31 cellular contexts compared by ENCODE assay signal in genomic region chr13:101985321-101985720, GRCh38.
DNase-seq lines count a peak whose midpoint lies in the region; ATAC-seq, FAIRE-seq and TF ChIP-seq lines count a peak whose summit lies in the region.
"Had no signal": no experiment of that assay in that cellular context is flagged by ENCODE, and none has a peak within 500 bp of the region (broad histone marks: within the 10 kb centered on the region; RNA-seq: fewer than 3 reads in every experiment).

No MANE protein-coding gene starts in this region.

- BruUV-seq in A673 (replicated peaks; lab: Mats Ljungman, UMichigan), result no TSS peak

- WGBS in adrenal gland, 4 donors, result 58 to 65% (median 61%) methylated on average over 3 of the region's 3 CpGs

- H3K27me3 Mint-ChIP-seq in HFFc6 (ENCODE audit: insufficient read depth), result no peaks in the 10 kb centered on the region; the same call in 1 of the 2 replicates
- H3K27me3 Mint-ChIP-seq: activated CD8-positive, alpha-beta memory T cell treated with anti-CD3 and anti-CD28 coated beads, Interleukin-2, amount 10 ng/mL, durations not matched to agents 7 days and 5 days; B cell had no signal

- POLR2A ChIA-PET in A673 (lab: Charles Lee; ENCODE audit: low non-redundant PET), result no interaction called here

- TF ChIP-seq POLR2A in adrenal gland (IDR thresholded peaks at IDR 0.05), result no peak

- peaks cover 5% of the 10 kb centered on the region; the same call in 1 of the 2 replicates for H3K9me3 Mint-ChIP-seq in HFFc6

- FAIRE-seq in islet of Langerhans (lab: Jason Lieb, UNC), result peak; percentile 21
- FAIRE-seq: A549, GM12892, pancreas had no signal

- H3K9me3 ChIP-seq in A673 (ENCODE audit: low read depth, low read length, poor library complexity, severe bottlenecking) (no peaks in the 10 kb centered on the region), adrenal gland (replicated peaks in 1 of 3) (no peaks in the 10 kb centered on the region)
- H3K9me3 ChIP-seq: A549, colonic mucosa, left ventricle myocardium inferior, pancreas, upper lobe of right lung had no signal

- in situ Hi-C loops in astrocyte of the spinal cord (cut with HindIII; ENCODE audit: low sequenced_read_pairs), result no loop called here

- H3K4me3 ChIP-seq in A673 (ENCODE audit: low read depth, low read length, poor library complexity, severe bottlenecking) (no peak overlapping the region), astrocyte of the spinal cord (ENCODE audit: low read depth, low read length) (no peak overlapping the region), adrenal gland (no peak overlapping the region)
- H3K4me3 ChIP-seq: A549, colonic mucosa, left ventricle myocardium inferior, neural progenitor cell, pancreas, skin epidermis, upper lobe of right lung had no signal

- DNase-seq in A673 (ENCODE audit: low spot score) (peak; percentile 70), HS-5 (ENCODE audit: low read depth) (peak; percentile 25), astrocyte of the spinal cord (ENCODE audit: low read depth, low spot score) (peak; percentile 71), adrenal gland (no peak), HFFc6 (no peak), NCI-H1092 (lab: John Stamatoyannopoulos, UW) (no peak)
- DNase-seq: activated CD4-positive, alpha-beta T cell treated with anti-CD3 and anti-CD28 coated beads, Interleukin-2, amount 50 U/mL, for 4 hours; activated CD8-positive, alpha-beta memory T cell treated with anti-CD3 and anti-CD28 coated beads, Interleukin-2, amount 10 ng/mL, durations not matched to agents 7 days and 5 days; activated naive CD8-positive, alpha-beta T cell treated with anti-CD3 and anti-CD28 coated beads, Interleukin-2, amount 50 U/mL, for 24 hours; activated T-cell treated with anti-CD3 and anti-CD28 coated beads, Interleukin-2, amount 50 U/mL, for 48 hours; CD8-positive, alpha-beta T cell; colonic mucosa; effector CD4-positive, alpha-beta T cell; left ventricle myocardium inferior; mesendoderm; NCI-H1048; NCI-H1694; NCI-H446 treated with DMSO at 0.1 percent for 48 hours; NCI-H82; pancreas; stimulated activated naive CD4-positive, alpha-beta T cell; upper lobe of right lung had no signal

- intact Hi-C loops in A673 (cut with micrococcal nuclease; ENCODE audit: unreplicated experiment) (no loop called here), adrenal gland (cut with DNase I) (no loop called here)

- H3K27ac Mint-ChIP-seq in HFFc6, result no peak overlapping the region
- H3K27ac Mint-ChIP-seq: activated CD8-positive, alpha-beta memory T cell treated with anti-CD3 and anti-CD28 coated beads, Interleukin-2, amount 10 ng/mL, durations not matched to agents 7 days and 5 days; activated naive CD8-positive, alpha-beta T cell treated with anti-CD3 and anti-CD28 coated beads, Interleukin-2, amount 50 U/mL, for 24 hours; B cell; CD8-positive, alpha-beta T cell; neural progenitor cell had no signal

- no peaks in the 10 kb centered on the region for H3K4me1 Mint-ChIP-seq in HFFc6 (ENCODE audit: low read depth)
- H3K4me1 Mint-ChIP-seq: activated CD8-positive, alpha-beta memory T cell treated with anti-CD3 and anti-CD28 coated beads, Interleukin-2, amount 10 ng/mL, durations not matched to agents 7 days and 5 days; activated naive CD8-positive, alpha-beta T cell treated with anti-CD3 and anti-CD28 coated beads, Interleukin-2, amount 50 U/mL, for 24 hours; B cell; neural progenitor cell had no signal

- ATAC-seq in GM21825 (IDR thresholded peaks at IDR 0.05; ENCODE audit: unreplicated experiment), result no peak
- ATAC-seq: A549; activated CD4-positive, CD25-positive, alpha-beta regulatory T cell treated with anti-CD3 and anti-CD28 coated beads, Interleukin-2, amount 50 U/mL, for 24 hours; activated CD8-positive, alpha-beta memory T cell treated with anti-CD3 and anti-CD28 coated beads, Interleukin-2, amount 10 ng/mL, durations not matched to agents 7 days and 5 days; activated naive CD8-positive, alpha-beta T cell treated with anti-CD3 and anti-CD28 coated beads, Interleukin-2, amount 50 U/mL, for 24 hours; CD8-positive, alpha-beta T cell; pancreas; upper lobe of right lung had no signal

- no peak overlapping the region for H3K4me3 Mint-ChIP-seq in HFFc6
- H3K4me3 Mint-ChIP-seq: activated CD8-positive, alpha-beta memory T cell treated with anti-CD3 and anti-CD28 coated beads, Interleukin-2, amount 10 ng/mL, durations not matched to agents 7 days and 5 days; activated naive CD8-positive, alpha-beta T cell treated with anti-CD3 and anti-CD28 coated beads, Interleukin-2, amount 50 U/mL, for 24 hours; B cell; CD8-positive, alpha-beta T cell; neural progenitor cell had no signal

- no peak for TF ChIP-seq CTCF in A673 (conservative IDR thresholded peaks at IDR 0.05; ENCODE audit: low read depth, low read length)
- no peak for TF ChIP-seq CTCF in astrocyte of the spinal cord (IDR thresholded peaks at IDR 0.05; ENCODE audit: low read depth, low read length)
- no peak for TF ChIP-seq CTCF in adrenal gland (IDR thresholded peaks at IDR 0.05)
- no peak for TF ChIP-seq CTCF in HFFc6 (IDR thresholded peaks at IDR 0.05)

- H3K4me1 ChIP-seq in A673 (ENCODE audit: insufficient read depth, low read length, poor library complexity, severe bottlenecking) (peaks cover 29% of the 10 kb centered on the region), adrenal gland (replicated peaks in 1 of 2) (no peaks in the 10 kb centered on the region)
- H3K4me1 ChIP-seq: A549, colonic mucosa, neural progenitor cell, pancreas, upper lobe of right lung had no signal

- CTCF ChIA-PET in A673 (lab: Charles Lee), result interaction anchor here (0.7 kb wide), 1 partner anchor 606 kb away, joined by 8 read pairs; no protein-coding TSS in a partner anchor

- H3K27me3 ChIP-seq in A673 (replicated peaks; ENCODE audit: insufficient read depth, low read depth, low read length, poor library complexity) (no peaks in the 10 kb centered on the region), adrenal gland (no peaks in the 10 kb centered on the region)
- H3K27me3 ChIP-seq: colonic mucosa, neural progenitor cell, pancreas, upper lobe of right lung had no signal

- no peaks in the 10 kb centered on the region for H3K36me3 ChIP-seq in A673 (ENCODE audit: insufficient read depth, low read length, poor library complexity, severe bottlenecking)
- H3K36me3 ChIP-seq in adrenal gland (replicated peaks in 1 of 2), result no peaks in the 10 kb centered on the region
- H3K36me3 ChIP-seq: colonic mucosa, left ventricle myocardium inferior, neural progenitor cell, pancreas, upper lobe of right lung had no signal

- no peaks in the 10 kb centered on the region for H3K36me3 Mint-ChIP-seq in HFFc6 (ENCODE audit: low read depth)
- H3K36me3 Mint-ChIP-seq: activated CD8-positive, alpha-beta memory T cell treated with anti-CD3 and anti-CD28 coated beads, Interleukin-2, amount 10 ng/mL, durations not matched to agents 7 days and 5 days; CD8-positive, alpha-beta T cell; neural progenitor cell had no signal

- H3K27ac ChIP-seq in A673 (ENCODE audit: low read depth, low read length, poor library complexity, severe bottlenecking) (peak overlapping the region; percentile 39), adrenal gland (no peak overlapping the region)
- H3K27ac ChIP-seq: A549, colonic mucosa, epithelial cell of prostate, left ventricle myocardium inferior, neural progenitor cell, pancreas, skin epidermis, upper lobe of right lung had no signal

Comparison
In these comparisons a context has a peak if more than half of its experiments do, and no peak if none do; other contexts are left out.
1. DNase-seq: peak in A673 (single experiment), HS-5 (single experiment) and astrocyte of the spinal cord (single experiment); none in adrenal gland (0 of 7), HFFc6 (single experiment) and NCI-H1092 (single experiment).